ENCODE assay signal across 1 cellular context in genomic region chr2:36371070-36371962, GRCh38.
TF ChIP-seq lines count a peak whose summit lies in the region.

No MANE protein-coding gene starts in this region.

TF ChIP-seq in HepG2, 621 proteins besides CTCF, POLR2A, EP300 and RAD21 (continued from another document):
- TF ChIP-seq HIC2 (CRISPR knock-in tag; IDR thresholded peaks at IDR 0.05; ENCODE audit: low read depth) (peak; percentile 89; the same call in 1 of the 2 replicates), MXD1 (CRISPR knock-in tag; IDR thresholded peaks at IDR 0.05) (no peak), CBX5 (CRISPR knock-in tag; IDR thresholded peaks at IDR 0.05; ENCODE audit: borderline replicate concordance) (no peak), PHF21A (CRISPR knock-in tag; IDR thresholded peaks at IDR 0.05) (no peak), IRF2 (CRISPR knock-in tag; IDR thresholded peaks at IDR 0.05) (no peak; the same call in 1 of the 2 replicates), ARNT (IDR thresholded peaks at IDR 0.05) (no peak), ZBTB33 (CRISPR knock-in tag; IDR thresholded peaks at IDR 0.05) (peak; percentile 92), POGZ (CRISPR knock-in tag; IDR thresholded peaks at IDR 0.05) (peak; percentile 39; the same call in 1 of the 2 replicates), SAP130 (CRISPR knock-in tag; IDR thresholded peaks at IDR 0.05; ENCODE audit: low read depth) (peak; percentile 61), HOMEZ (CRISPR knock-in tag; IDR thresholded peaks at IDR 0.05; ENCODE audit: low read depth) (no peak), FOXA3 (CRISPR knock-in tag; IDR thresholded peaks at IDR 0.05) (peak; percentile 46; the same call in 1 of the 2 replicates), ZSCAN20 (CRISPR knock-in tag; IDR thresholded peaks at IDR 0.05; ENCODE audit: borderline replicate concordance) (no peak), SATB2 (CRISPR knock-in tag; IDR thresholded peaks at IDR 0.05) (no peak), SUZ12 (IDR thresholded peaks at IDR 0.05; ENCODE audit: low read depth, low read length) (no peak), PAXIP1 (CRISPR knock-in tag; conservative IDR thresholded peaks at IDR 0.05) (peak; percentile 57), ZNF780A (CRISPR knock-in tag; IDR thresholded peaks at IDR 0.05) (0 out of 2 replicates have a peak, but pooled peaks have one; percentile 32), FOXA1 (IDR thresholded peaks at IDR 0.05) (no peak), FOXA1 (CRISPR knock-in tag; IDR thresholded peaks at IDR 0.05) (0 out of 2 replicates have a peak, but pooled peaks have one; percentile 13), SP4 (CRISPR knock-in tag; IDR thresholded peaks at IDR 0.05) (no peak), PPARG (CRISPR knock-in tag; conservative IDR thresholded peaks at IDR 0.05) (peak; percentile 86), ZNF124 (CRISPR knock-in tag; IDR thresholded peaks at IDR 0.05) (no peak), RXRB (CRISPR knock-in tag; IDR thresholded peaks at IDR 0.05; ENCODE audit: borderline replicate concordance) (peak; percentile 70), ATF5 (CRISPR knock-in tag; IDR thresholded peaks at IDR 0.05; ENCODE audit: low read depth) (no peak), SRSF1 (optimal IDR thresholded peaks at IDR 0.05; ENCODE audit: low read depth, low read length) (no peak)
